In genomic region chr5:57940879-57941278, GRCh38 we compare ENCODE assay signal across 28 cellular contexts.
"Had no signal": no experiment of that assay in that cellular context is flagged by ENCODE, and none has a peak within 500 bp of the region (broad histone marks: within the 10 kb centered on the region; RNA-seq: fewer than 3 reads in every experiment).

No MANE protein-coding gene starts in this region.

- H3K4me1 Mint-ChIP-seq: stimulated activated effector memory CD8-positive, alpha-beta T cell treated with anti-CD3 and anti-CD28 coated beads, Interleukin-12 subunit alpha, Interleukin-12 subunit beta, amount 100 ng/mL, for 72 hours; stimulated activated memory B cell treated with anti-CD40 and anti-IgM and Interleukin-4, amounts not matched to agents 10 μg/mL and 1 μg/mL and 100 μg/mL, for 72 hours; stimulated activated naive B cell treated with anti-CD40 and anti-IgM and Interleukin-4, amounts not matched to agents 10 μg/mL and 1 μg/mL and 100 μg/mL, for 72 hours; stimulated activated naive CD8-positive, alpha-beta T cell treated with anti-CD3 and anti-CD28 coated beads, Interleukin-15, amount 100 ng/mL, for 72 hours had no signal

- H3K4me3 ChIP-seq: stomach, suprapubic skin, testis, thoracic aorta, tibial artery, tibial nerve, transverse colon, upper lobe of left lung, upper lobe of right lung, uterus, vagina had no signal

- DNase-seq: stimulated activated CD4-positive, alpha-beta T cell treated with anti-CD3 and anti-CD28 coated beads, Interleukin-2, amount 100 ng/mL, for 48 hours; stimulated activated CD4-positive, alpha-beta T cell treated with anti-CD3 and anti-CD28 coated beads, Interleukin-4, amount 100 ng/mL, for 1 hour; stimulated activated CD4-positive, alpha-beta T cell treated with anti-CD3 and anti-CD28 coated beads, Interleukin-4, amount 100 ng/mL, for 24 hours; stimulated activated CD4-positive, alpha-beta T cell treated with anti-CD3 and anti-CD28 coated beads, Interleukin-4, amount 100 ng/mL, for 4 hours; stimulated activated CD8-positive, alpha-beta memory T cell treated with anti-CD3 and anti-CD28 coated beads, Interleukin-4, amount 100 ng/mL, for 48 hours; stimulated activated naive B cell treated with anti-CD40 and anti-IgM and Interleukin-4, amounts not matched to agents 10 μg/mL and 1 μg/mL and 100 μg/mL, for 72 hours; stimulated activated naive CD4-positive, alpha-beta T cell; stimulated activated naive CD4-positive, alpha-beta T cell treated with Interleukin-2 at 50 U/mL for 16 hours; stimulated activated naive CD8-positive, alpha-beta T cell treated with anti-CD3 and anti-CD28 coated beads, Interleukin-15, amount 100 ng/mL, for 72 hours; stimulated activated naive CD8-positive, alpha-beta T cell treated with anti-CD3 and anti-CD28 coated beads, Interleukin-15, Interleukin-2, amounts not matched to agents 100 U/mL and 50 U/mL, for 24 hours; stomach; substantia nigra; testis; tibial artery; transverse colon; trophoblast cell; upper lobe of left lung; upper lobe of right lung; uterus had no signal

- H3K27me3 ChIP-seq: stomach, suprapubic skin, testis, tibial artery, tibial nerve, transverse colon, upper lobe of left lung, upper lobe of right lung, uterus, vagina had no signal

- H3K27me3 Mint-ChIP-seq: stimulated activated memory B cell treated with anti-CD40 and anti-IgM and Interleukin-4, amounts not matched to agents 10 μg/mL and 1 μg/mL and 100 μg/mL, for 72 hours; stimulated activated naive CD8-positive, alpha-beta T cell treated with anti-CD3 and anti-CD28 coated beads, Interleukin-15, Interleukin-2, amounts not matched to agents 100 ng/mL and 50 ng/mL, for 24 hours; type B pancreatic cell had no signal

- ATAC-seq: stimulated activated effector memory CD8-positive, alpha-beta T cell treated with anti-CD3 and anti-CD28 coated beads, Interleukin-12 subunit alpha, Interleukin-12 subunit beta, amount 100 ng/mL, for 72 hours; stimulated activated memory B cell treated with anti-CD40 and anti-IgM and Interleukin-4, amounts not matched to agents 10 μg/mL and 1 μg/mL and 100 μg/mL, for 72 hours; stimulated activated naive B cell treated with anti-CD40 and anti-IgM and Interleukin-4, amounts not matched to agents 10 μg/mL and 1 μg/mL and 100 μg/mL, for 72 hours; stimulated activated naive CD8-positive, alpha-beta T cell treated with anti-CD3 and anti-CD28 coated beads, Interleukin-15, amount 100 ng/mL, for 72 hours; stimulated activated naive CD8-positive, alpha-beta T cell treated with anti-CD3 and anti-CD28 coated beads, Interleukin-15, Interleukin-2, amounts not matched to agents 100 U/mL and 50 U/mL, for 24 hours; upper lobe of right lung had no signal

- H3K27ac Mint-ChIP-seq: stimulated activated effector memory CD8-positive, alpha-beta T cell treated with anti-CD3 and anti-CD28 coated beads, Interleukin-12 subunit alpha, Interleukin-12 subunit beta, amount 100 ng/mL, for 72 hours; stimulated activated memory B cell treated with anti-CD40 and anti-IgM and Interleukin-4, amounts not matched to agents 10 μg/mL and 1 μg/mL and 100 μg/mL, for 72 hours; stimulated activated naive B cell treated with anti-CD40 and anti-IgM and Interleukin-4, amounts not matched to agents 10 μg/mL and 1 μg/mL and 100 μg/mL, for 72 hours; stimulated activated naive CD8-positive, alpha-beta T cell treated with anti-CD3 and anti-CD28 coated beads, Interleukin-15, amount 100 ng/mL, for 72 hours; stimulated activated naive CD8-positive, alpha-beta T cell treated with anti-CD3 and anti-CD28 coated beads, Interleukin-15, Interleukin-2, amounts not matched to agents 100 ng/mL and 50 ng/mL, for 24 hours; type B pancreatic cell had no signal

- H3K36me3 Mint-ChIP-seq: stimulated activated effector memory CD8-positive, alpha-beta T cell treated with anti-CD3 and anti-CD28 coated beads, Interleukin-12 subunit alpha, Interleukin-12 subunit beta, amount 100 ng/mL, for 72 hours; stimulated activated memory B cell treated with anti-CD40 and anti-IgM and Interleukin-4, amounts not matched to agents 10 μg/mL and 1 μg/mL and 100 μg/mL, for 72 hours; stimulated activated naive B cell treated with anti-CD40 and anti-IgM and Interleukin-4, amounts not matched to agents 10 μg/mL and 1 μg/mL and 100 μg/mL, for 72 hours; type B pancreatic cell had no signal

- H3K9me3 ChIP-seq: stomach, suprapubic skin, testis, thoracic aorta, tibial artery, tibial nerve, transverse colon, upper lobe of left lung, upper lobe of right lung, uterus, vagina had no signal

- H3K27ac ChIP-seq: stomach, suprapubic skin, testis, thoracic aorta, tibial artery, tibial nerve, transverse colon, upper lobe of left lung, upper lobe of right lung, uterus, vagina had no signal

- H3K4me3 Mint-ChIP-seq: stimulated activated effector memory CD8-positive, alpha-beta T cell treated with anti-CD3 and anti-CD28 coated beads, Interleukin-12 subunit alpha, Interleukin-12 subunit beta, amount 100 ng/mL, for 72 hours; stimulated activated memory B cell treated with anti-CD40 and anti-IgM and Interleukin-4, amounts not matched to agents 10 μg/mL and 1 μg/mL and 100 μg/mL, for 72 hours; stimulated activated naive B cell treated with anti-CD40 and anti-IgM and Interleukin-4, amounts not matched to agents 10 μg/mL and 1 μg/mL and 100 μg/mL, for 72 hours; stimulated activated naive CD8-positive, alpha-beta T cell treated with anti-CD3 and anti-CD28 coated beads, Interleukin-15, amount 100 ng/mL, for 72 hours; stimulated activated naive CD8-positive, alpha-beta T cell treated with anti-CD3 and anti-CD28 coated beads, Interleukin-15, Interleukin-2, amounts not matched to agents 100 ng/mL and 50 ng/mL, for 24 hours; type B pancreatic cell had no signal

- FAIRE-seq: urothelium cell line had no signal

- H3K4me1 ChIP-seq: stomach, suprapubic skin, testis, tibial artery, transverse colon, upper lobe of left lung, upper lobe of right lung, uterus, vagina had no signal

- H3K36me3 ChIP-seq: stomach, suprapubic skin, thoracic aorta, tibial artery, tibial nerve, transverse colon, upper lobe of left lung, upper lobe of right lung, uterus, vagina had no signal
